ENCODE assay signal across 22 cellular contexts in genomic region chr1:213297021-213297420, GRCh38.
"Had no signal": no experiment of that assay in that cellular context is flagged by ENCODE, and none has a peak within 500 bp of the region (broad histone marks: within the 10 kb centered on the region; RNA-seq: fewer than 3 reads in every experiment).

No MANE protein-coding gene starts in this region.

- H3K27me3 ChIP-seq: MG63, SJSA1 had no signal

- FAIRE-seq: RCC 7860 had no signal

- H3K36me3 ChIP-seq: MG63, SJSA1 had no signal

- H3K4me1 ChIP-seq: SJSA1 had no signal

- DNase-seq: Karpas-422; KG1; MG63; NCI-H1092 treated with DMSO at 0.1 percent for 48 hours; NCI-H1436; NCI-H187; NCI-H2029; NCI-H2081 treated with DMSO at 0.1 percent for 48 hours; NCI-H2171; NCI-H226; NCI-H446; NCI-H510A; NCI-H524 treated with DMSO at 0.1 percent for 48 hours; NCI-H69; NCI-H774; NK-92 treated with Interleukin-12 subunit alpha and Interleukin-12 subunit beta, amount 100 ng/mL, for 24 hours; Right ventricle myocardium superior; RPMI8226; SIG-M5 had no signal

- H3K27ac ChIP-seq: SJSA1, SK-N-MC had no signal

- H3K4me3 ChIP-seq: MG63, SJSA1, SK-N-MC had no signal

- H3K9me3 ChIP-seq: MG63, SJSA1 had no signal
